In genomic region chr2:80073134-80073561, GRCh38 we compare ENCODE assay signal across 8 cellular contexts.
A peak's percentile ranks its signal among the peaks of the same experiment; 100 is the strongest.
DNase-seq lines count a peak whose midpoint lies in the region; ATAC-seq and TF ChIP-seq lines count a peak whose summit lies in the region.

No MANE protein-coding gene starts in this region.

- no peak overlapping the region for H3K4me3 ChIP-seq in WI38 (ENCODE audit: low read depth, low read length)

- DNase-seq in stimulated activated CD4-positive, alpha-beta T cell treated with anti-CD3 and anti-CD28 coated beads, Interleukin-2, amount 100 ng/mL, for 48 hours: peak; percentile 0 to 2
- DNase-seq in stimulated activated CD4-positive, alpha-beta T cell treated with anti-CD3 and anti-CD28 coated beads, Interleukin-4, amount 100 ng/mL, for 1 hour: no peak
- DNase-seq in NCI-H2081 treated with DMSO at 0.1 percent for 48 hours (lab: John Stamatoyannopoulos, UW): peak; percentile 17
- DNase-seq in glomerular endothelial cell (ENCODE audit: extremely low read depth, low read depth, low spot score): peak; percentile 14
- DNase-seq in putamen (ENCODE audit: low spot score): peak; percentile 74

- peak; percentile 58 for TF ChIP-seq CTCF in WI38 (IDR thresholded peaks at IDR 0.05; ENCODE audit: low read depth, low read length)

- ATAC-seq in HG02642 (IDR thresholded peaks at IDR 0.05; ENCODE audit: poor library complexity, unreplicated experiment): peak; percentile 76
- no peak for ATAC-seq in HG02840 (IDR thresholded peaks at IDR 0.05; ENCODE audit: low FRiP score, unreplicated experiment)
